ENCODE assay signal across 19 cellular contexts in the genomic region with DNA sequence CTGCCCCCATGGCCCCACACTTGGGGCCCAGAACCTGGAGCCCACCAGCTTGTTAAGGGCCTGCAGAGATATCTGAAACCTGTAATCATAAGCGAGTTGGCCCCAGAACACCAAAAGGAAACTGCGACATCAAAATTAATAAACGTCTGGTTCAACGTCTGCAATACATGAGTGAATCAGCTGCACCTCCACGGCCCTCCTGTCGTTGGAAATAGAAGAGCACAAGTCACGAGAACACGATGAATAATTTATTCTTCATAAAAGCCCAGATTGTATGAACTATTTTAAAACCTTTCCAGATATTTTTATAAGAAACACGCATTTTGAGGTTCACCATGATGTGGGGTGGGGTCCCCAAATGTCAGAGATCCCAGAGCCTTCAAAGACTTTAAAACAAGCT. TPM values are rescaled to one million over a fixed set of nuclear protein-coding genes. Genes with fewer than 3 reads are reported as not detected.
"Had no signal": no experiment of that assay in that cellular context is flagged by ENCODE, and none has a peak within 500 bp of the region (broad histone marks: within the 10 kb centered on the region; RNA-seq: fewer than 3 reads in every experiment).

No MANE protein-coding gene starts in this region.

- H3K9me3 ChIP-seq: gastrocnemius medialis, lower lobe of right lung, right atrium auricular region, SK-N-SH, stomach had no signal

- H3K4me1 Mint-ChIP-seq: naive thymus-derived CD4-positive, alpha-beta T cell; T-cell had no signal

- H3K27ac ChIP-seq: epithelial cell of prostate, gastrocnemius medialis, heart right ventricle, lower lobe of right lung, right atrium auricular region, spleen, stomach had no signal

- H3K9me3 Mint-ChIP-seq: activated naive CD4-positive, alpha-beta T cell treated with anti-CD3 and anti-CD28 coated beads for 36 hours; activated T-helper 2 cell treated with anti-CD3 and anti-CD28 coated beads, Interferon-gamma antibody, Interleukin-2, Interleukin-4, amounts not matched to agents 10 μg/mL and 5 μg/mL and 100 μg/mL, durations not matched to agents 14 hours and 24 hours and 36 hours; effector memory CD8-positive, alpha-beta T cell had no signal

- H3K9ac ChIP-seq: SK-N-SH had no signal

- H3K4me2 ChIP-seq: SK-N-SH had no signal

- H3K4me1 ChIP-seq: gastrocnemius medialis, heart right ventricle, lower lobe of right lung, right atrium auricular region, spleen, stomach had no signal

- H3K27ac Mint-ChIP-seq: activated naive CD4-positive, alpha-beta T cell treated with anti-CD3 and anti-CD28 coated beads for 36 hours; activated T-helper 2 cell treated with anti-CD3 and anti-CD28 coated beads, Interferon-gamma antibody, Interleukin-2, Interleukin-4, amounts not matched to agents 10 μg/mL and 5 μg/mL and 100 μg/mL, durations not matched to agents 14 hours and 24 hours and 36 hours; effector memory CD8-positive, alpha-beta T cell; T-cell had no signal

- H3K27me3 ChIP-seq: gastrocnemius medialis, heart right ventricle, right atrium auricular region, stomach had no signal

- H3K36me3 Mint-ChIP-seq: naive thymus-derived CD4-positive, alpha-beta T cell; T-cell had no signal

- H3K36me3 ChIP-seq: gastrocnemius medialis, heart right ventricle, lower lobe of right lung, right atrium auricular region, spleen, stomach had no signal

- H3K4me3 ChIP-seq: gastrocnemius medialis, heart right ventricle, lower lobe of right lung, right atrium auricular region, spleen, stomach had no signal

- DNase-seq: activated CD4-positive, alpha-beta T cell treated with anti-CD3 and anti-CD28 coated beads for 1 hour; activated CD4-positive, alpha-beta T cell treated with anti-CD3 and anti-CD28 coated beads, Interleukin-2, amount 50 U/mL, for 4 hours; activated naive CD4-positive, alpha-beta T cell treated with anti-CD3 and anti-CD28 coated beads for 36 hours; activated T-cell treated with anti-CD3 and anti-CD28 coated beads, Interleukin-2, amount 50 U/mL, for 1 hour; central memory CD4-positive, alpha-beta T cell; effector memory CD8-positive, alpha-beta T cell; gastrocnemius medialis; heart right ventricle; left cardiac atrium; lower lobe of right lung; naive thymus-derived CD4-positive, alpha-beta T cell; SK-N-SH; spleen; stomach; T-cell; T1000 had no signal

- H3K4me3 Mint-ChIP-seq: activated naive CD4-positive, alpha-beta T cell treated with anti-CD3 and anti-CD28 coated beads for 36 hours; effector memory CD8-positive, alpha-beta T cell; naive thymus-derived CD4-positive, alpha-beta T cell; T-cell had no signal

- ATAC-seq: effector memory CD8-positive, alpha-beta T cell; gastrocnemius medialis; naive thymus-derived CD4-positive, alpha-beta T cell; T-cell had no signal

RNA-seq across cellular contexts. Expression of a gene that starts 9.7 kb away (rescaled TPM):
- total RNA-seq: activated naive CD4-positive, alpha-beta T cell treated with anti-CD3 and anti-CD28 coated beads for 36 hours; activated T-helper 2 cell treated with anti-CD3 and anti-CD28 coated beads, Interferon-gamma antibody, Interleukin-2, Interleukin-4, amounts not matched to agents 10 μg/mL and 5 μg/mL and 100 μg/mL, durations not matched to agents 14 hours and 24 hours and 36 hours had no signal
